Comparison of ENCODE assay signal across 21 cellular contexts in genomic region chr1:231986631-231987291, GRCh38.
DNase-seq lines count a peak whose midpoint lies in the region; ATAC-seq and TF ChIP-seq lines count a peak whose summit lies in the region.
"Had no signal": no experiment of that assay in that cellular context is flagged by ENCODE, and none has a peak within 500 bp of the region (broad histone marks: within the 10 kb centered on the region; RNA-seq: fewer than 3 reads in every experiment).

No MANE protein-coding gene starts in this region.

- H3K9me3 ChIP-seq in breast epithelium (no peaks in the 10 kb centered on the region), left ventricle myocardium inferior (replicated peaks) (no peaks in the 10 kb centered on the region), smooth muscle cell (replicated peaks; ENCODE audit: low read depth) (no peaks in the 10 kb centered on the region), osteoblast (ENCODE audit: low read depth, low read length) (no peaks in the 10 kb centered on the region)
- H3K9me3 ChIP-seq: ascending aorta, gastrocnemius medialis had no signal

- 37% methylated on average over 7 of the region's 7 CpGs for WGBS in smooth muscle cell (ENCODE audit: low lambda C conversion rate)

- no peaks in the 10 kb centered on the region for H3F3A ChIP-seq in smooth muscle cell (ENCODE audit: low read depth)

- H3K27ac Mint-ChIP-seq in stimulated activated effector memory CD8-positive, alpha-beta T cell treated with anti-CD3 and anti-CD28 coated beads, Interleukin-12 subunit alpha, Interleukin-12 subunit beta, amount 100 ng/mL, for 72 hours: no peak overlapping the region
- H3K27ac Mint-ChIP-seq: memory B cell had no signal

- H3K9ac ChIP-seq in smooth muscle cell (ENCODE audit: low read depth): no peak overlapping the region

- no peaks in the 10 kb centered on the region for H3K36me3 Mint-ChIP-seq in stimulated activated effector memory CD8-positive, alpha-beta T cell treated with anti-CD3 and anti-CD28 coated beads, Interleukin-12 subunit alpha, Interleukin-12 subunit beta, amount 100 ng/mL, for 72 hours
- H3K36me3 Mint-ChIP-seq: memory B cell had no signal

- H4K20me1 ChIP-seq in smooth muscle cell (ENCODE audit: low read depth) (no peaks in the 10 kb centered on the region), osteoblast (ENCODE audit: insufficient read depth, low read length) (no peaks in the 10 kb centered on the region)

- TF ChIP-seq CTCF in breast epithelium (IDR thresholded peaks at IDR 0.05) (no peak), left ventricle myocardium inferior (IDR thresholded peaks at IDR 0.05; ENCODE audit: borderline replicate concordance) (no peak), smooth muscle cell (IDR thresholded peaks at IDR 0.05; ENCODE audit: borderline replicate concordance, insufficient read depth, poor library complexity, severe bottlenecking) (no peak), osteoblast (IDR thresholded peaks at IDR 0.05; ENCODE audit: extremely low read depth, low read depth, low read length) (no peak)

- no peak overlapping the region for H3K4me3 ChIP-seq in breast epithelium
- H3K4me3 ChIP-seq in left ventricle myocardium inferior: no peak overlapping the region
- H3K4me3 ChIP-seq in smooth muscle cell: no peak overlapping the region
- H3K4me3 ChIP-seq in osteoblast (ENCODE audit: insufficient read depth, low read length): no peak overlapping the region
- H3K4me3 ChIP-seq: ascending aorta, gastrocnemius medialis had no signal

- no peak overlapping the region for H3K4me3 Mint-ChIP-seq in stimulated activated effector memory CD8-positive, alpha-beta T cell treated with anti-CD3 and anti-CD28 coated beads, Interleukin-12 subunit alpha, Interleukin-12 subunit beta, amount 100 ng/mL, for 72 hours
- H3K4me3 Mint-ChIP-seq: memory B cell; stimulated activated naive CD8-positive, alpha-beta T cell treated with anti-CD3 and anti-CD28 coated beads, Interleukin-15, amount 100 ng/mL, for 72 hours had no signal

- no peak for ATAC-seq in stimulated activated effector memory CD8-positive, alpha-beta T cell treated with anti-CD3 and anti-CD28 coated beads, Interleukin-12 subunit alpha, Interleukin-12 subunit beta, amount 100 ng/mL, for 72 hours
- no peak for ATAC-seq in GM18867 (IDR thresholded peaks at IDR 0.05; ENCODE audit: unreplicated experiment)
- ATAC-seq: activated CD4-positive, CD25-positive, alpha-beta regulatory T cell treated with anti-CD3 and anti-CD28 coated beads, Interleukin-2, amount 50 U/mL, for 24 hours; gastrocnemius medialis; HCT116; Panc1; stimulated activated naive CD8-positive, alpha-beta T cell treated with anti-CD3 and anti-CD28 coated beads, Interleukin-15, amount 100 ng/mL, for 72 hours had no signal

- TF ChIP-seq POLR2A in breast epithelium (IDR thresholded peaks at IDR 0.05): no peak

- H3K9me3 Mint-ChIP-seq in stimulated activated effector memory CD8-positive, alpha-beta T cell treated with anti-CD3 and anti-CD28 coated beads, Interleukin-12 subunit alpha, Interleukin-12 subunit beta, amount 100 ng/mL, for 72 hours: no peaks in the 10 kb centered on the region
- H3K9me3 Mint-ChIP-seq: memory B cell; stimulated activated naive CD8-positive, alpha-beta T cell treated with anti-CD3 and anti-CD28 coated beads, Interleukin-15, amount 100 ng/mL, for 72 hours had no signal

- no peaks in the 10 kb centered on the region for H3K36me3 ChIP-seq in breast epithelium
- H3K36me3 ChIP-seq in left ventricle myocardium inferior: no peaks in the 10 kb centered on the region
- no peaks in the 10 kb centered on the region for H3K36me3 ChIP-seq in smooth muscle cell (ENCODE audit: low read depth)
- H3K36me3 ChIP-seq in osteoblast (ENCODE audit: insufficient read depth, low read length): no peaks in the 10 kb centered on the region
- H3K36me3 ChIP-seq: ascending aorta, gastrocnemius medialis had no signal

- H3K4me2 ChIP-seq in smooth muscle cell (peak overlapping the region; percentile 51), osteoblast (ENCODE audit: insufficient read depth, low read length) (no peak overlapping the region)

- H2AFZ ChIP-seq in smooth muscle cell (ENCODE audit: low read depth): no peak overlapping the region
- no peak overlapping the region for H2AFZ ChIP-seq in osteoblast (ENCODE audit: low read length)

- H3K27ac ChIP-seq in breast epithelium: peak overlapping the region; percentile 77 to 86
- H3K27ac ChIP-seq in left ventricle myocardium inferior (replicated peaks): peak overlapping the region; percentile 47
- no peak overlapping the region for H3K27ac ChIP-seq in smooth muscle cell (ENCODE audit: low read depth)
- no peak overlapping the region for H3K27ac ChIP-seq in osteoblast (ENCODE audit: low read depth, low read length)
- H3K27ac ChIP-seq: ascending aorta, C4-2B, gastrocnemius medialis had no signal

- H3K4me1 ChIP-seq in breast epithelium (peaks cover 0 to 3% of the 10 kb centered on the region in 2 donors), left ventricle myocardium inferior (peaks cover 17% of the 10 kb centered on the region), smooth muscle cell (ENCODE audit: low read depth) (peaks cover 11% of the 10 kb centered on the region), osteoblast (ENCODE audit: insufficient read depth, low read length) (no peaks in the 10 kb centered on the region)
- H3K4me1 ChIP-seq: ascending aorta, gastrocnemius medialis had no signal

- H3K27me3 ChIP-seq in breast epithelium: no peaks in the 10 kb centered on the region
- H3K27me3 ChIP-seq in left ventricle myocardium inferior (ENCODE audit: low read depth): no peaks in the 10 kb centered on the region
- H3K27me3 ChIP-seq in smooth muscle cell (ENCODE audit: low read depth): no peaks in the 10 kb centered on the region
- H3K27me3 ChIP-seq in osteoblast (ENCODE audit: insufficient read depth, low read length): no peaks in the 10 kb centered on the region
- H3K27me3 ChIP-seq: ascending aorta, dorsolateral prefrontal cortex, gastrocnemius medialis had no signal

- peak; percentile 87 for DNase-seq in OCI-M1 (lab: John Stamatoyannopoulos, UW)
- DNase-seq in breast epithelium (ENCODE audit: low spot score in 2 of 2): peak; percentile 47 to 61
- no peak for DNase-seq in left ventricle myocardium inferior
- no peak for DNase-seq in smooth muscle cell (lab: John Stamatoyannopoulos, UW; ENCODE audit: unreplicated experiment)
- DNase-seq in stimulated activated effector memory CD8-positive, alpha-beta T cell treated with anti-CD3 and anti-CD28 coated beads, Interleukin-12 subunit alpha, Interleukin-12 subunit beta, amount 100 ng/mL, for 72 hours (ENCODE audit: low spot score in 2 of 2): no peak
- DNase-seq in osteoblast (ENCODE audit: insufficient read length, low spot score, missing footprints): no peak
- DNase-seq: activated effector memory CD4-positive, alpha-beta T cell treated with Interleukin-2 at 50 U/mL for 16 hours; dorsolateral prefrontal cortex; EL; gastrocnemius medialis; Karpas-422; NCI-H1694; NCI-H510A treated with DMSO at 0.1 percent for 48 hours; stimulated activated naive CD8-positive, alpha-beta T cell treated with anti-CD3 and anti-CD28 coated beads, Interleukin-15, amount 100 ng/mL, for 72 hours had no signal

- intact Hi-C loops in breast epithelium (cut with DNase I; ENCODE audit: low total_unique reads) (no loop called here), left ventricle myocardium inferior (cut with micrococcal nuclease) (no loop called here)

- H3K79me2 ChIP-seq in smooth muscle cell (ENCODE audit: low read depth): no peaks in the 10 kb centered on the region
- no peaks in the 10 kb centered on the region for H3K79me2 ChIP-seq in osteoblast (ENCODE audit: insufficient read depth, low read length)

- H3K4me1 Mint-ChIP-seq in stimulated activated effector memory CD8-positive, alpha-beta T cell treated with anti-CD3 and anti-CD28 coated beads, Interleukin-12 subunit alpha, Interleukin-12 subunit beta, amount 100 ng/mL, for 72 hours: peaks cover 11% of the 10 kb centered on the region
- H3K4me1 Mint-ChIP-seq: memory B cell had no signal

Comparison
In these comparisons a context has a peak if more than half of its experiments do, and no peak if none do; other contexts are left out.
1. DNase-seq: peak in OCI-M1 (single experiment) and breast epithelium (2 of 2); none in left ventricle myocardium inferior (single experiment), smooth muscle cell (single experiment), stimulated activated effector memory CD8-positive, alpha-beta T cell treated with anti-CD3 and anti-CD28 coated beads, Interleukin-12 subunit alpha, Interleukin-12 subunit beta, amount 100 ng/mL, for 72 hours (0 of 2) and osteoblast (single experiment).
2. H3K27ac ChIP-seq: peak in breast epithelium (2 of 2) and left ventricle myocardium inferior (single experiment); none in smooth muscle cell (single experiment) and osteoblast (single experiment).